8 cellular contexts compared by ENCODE assay signal in the genomic region with DNA sequence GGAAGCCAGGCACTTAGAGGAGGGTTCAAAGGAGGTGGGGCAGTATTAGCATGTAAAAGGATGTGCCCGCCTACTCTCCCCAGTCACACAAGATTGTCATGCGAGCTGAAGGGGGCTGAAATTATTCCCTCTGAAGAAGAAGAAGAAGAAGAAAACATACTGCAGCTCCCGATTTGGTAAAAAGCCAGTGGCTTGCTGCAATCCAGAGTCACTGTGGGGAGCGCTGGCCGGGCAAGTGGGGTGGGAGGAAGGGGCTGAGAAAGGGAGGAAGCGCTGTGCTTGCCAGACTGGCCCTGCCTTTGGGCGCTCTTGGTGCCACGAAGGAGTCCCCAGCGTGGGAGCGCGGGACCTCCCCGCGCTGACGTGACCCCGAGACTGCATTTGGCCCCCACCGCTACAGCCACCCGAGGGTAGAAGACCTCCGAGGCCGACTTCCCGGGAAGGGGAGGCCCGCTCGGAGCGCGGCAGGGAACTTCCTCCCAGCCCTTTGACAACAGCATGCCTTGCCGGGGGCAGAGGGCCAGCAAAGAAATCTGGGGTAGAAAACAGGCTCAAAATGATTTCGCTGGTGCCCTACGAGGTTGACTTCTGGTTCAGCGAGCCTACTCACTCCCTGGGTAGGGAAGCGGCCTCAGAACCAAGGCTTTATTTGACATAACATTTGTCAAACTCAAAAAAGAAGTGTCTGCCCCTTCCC.
DNase-seq lines count a peak whose midpoint lies in the region; ATAC-seq and TF ChIP-seq lines count a peak whose summit lies in the region.

No MANE protein-coding gene starts in this region.

- H3K36me3 Mint-ChIP-seq in activated T-cell treated with anti-CD3 and anti-CD28 coated beads, Interleukin-2, amount 50 U/mL, for 72 hours (ENCODE audit: insufficient read depth in 2 of 2) = no peaks in the 10 kb centered on the region

- H3K27ac Mint-ChIP-seq in activated T-cell treated with anti-CD3 and anti-CD28 coated beads, Interleukin-2, amount 50 U/mL, for 72 hours = no peak overlapping the region

- H3K27me3 Mint-ChIP-seq in activated T-cell treated with anti-CD3 and anti-CD28 coated beads, Interleukin-2, amount 50 U/mL, for 72 hours (ENCODE audit: low read depth) = no peaks in the 10 kb centered on the region

- H3K4me3 Mint-ChIP-seq in activated T-cell treated with anti-CD3 and anti-CD28 coated beads, Interleukin-2, amount 50 U/mL, for 72 hours = peak overlapping the region; percentile 42 to 75

- no peak for TF ChIP-seq CTCF in kidney epithelial cell (IDR thresholded peaks at IDR 0.05; ENCODE audit: insufficient read depth, low read length, poor library complexity, severe bottlenecking)

- H3K9me3 Mint-ChIP-seq in activated T-cell treated with anti-CD3 and anti-CD28 coated beads, Interleukin-2, amount 50 U/mL, for 72 hours = peaks cover 0 to 3% of the 10 kb centered on the region in 2 donors

- H3K27me3 ChIP-seq in kidney epithelial cell (ENCODE audit: control insufficient read depth, insufficient read depth, low read length) = peaks cover 15% of the 10 kb centered on the region

- no peaks in the 10 kb centered on the region for H3K4me1 Mint-ChIP-seq in activated T-cell treated with anti-CD3 and anti-CD28 coated beads, Interleukin-2, amount 50 U/mL, for 72 hours (ENCODE audit: low read depth)

- peak; percentile 50 to 67 for ATAC-seq in activated T-cell treated with anti-CD3 and anti-CD28 coated beads, Interleukin-2, amount 50 U/mL, for 72 hours (replicated peaks in 1 of 2)
- peak; percentile 49 for ATAC-seq in stimulated activated naive CD8-positive, alpha-beta T cell treated with anti-CD3 and anti-CD28 coated beads, Interleukin-15, Interleukin-2, amounts not matched to agents 100 U/mL and 50 U/mL, for 24 hours
- no peak for ATAC-seq in GM21381 (IDR thresholded peaks at IDR 0.05; ENCODE audit: unreplicated experiment)

- H3K4me3 ChIP-seq in kidney epithelial cell (ENCODE audit: low read depth, low read length) = peak overlapping the region; percentile 49

- no peaks in the 10 kb centered on the region for H3K36me3 ChIP-seq in kidney epithelial cell (ENCODE audit: control insufficient read depth, insufficient read depth, low read length)

- peak; percentile 1 to 11 for DNase-seq in activated T-cell treated with anti-CD3 and anti-CD28 coated beads, Interleukin-2, amount 50 U/mL, for 72 hours
- no peak for DNase-seq in activated T-cell treated with anti-CD3 and anti-CD28 coated beads for 4 hours
- DNase-seq in amygdala (lab: John Stamatoyannopoulos, UW) = peak in 37 of 56 donors; percentile 2 to 60 (median 31)
- no peak for DNase-seq in kidney epithelial cell (ENCODE audit: low read depth)
- peak; percentile 6 for DNase-seq in stimulated activated naive CD8-positive, alpha-beta T cell treated with anti-CD3 and anti-CD28 coated beads, Interleukin-15, Interleukin-2, amounts not matched to agents 100 U/mL and 50 U/mL, for 24 hours
- DNase-seq in stimulated activated CD4-positive, alpha-beta T cell treated with anti-CD3 and anti-CD28 coated beads, Interleukin-1b, Interleukin-23, amount 100 ng/mL, for 48 hours = no peak
- DNase-seq in dedifferentiated amniotic fluid mesenchymal stem cell (ENCODE audit: extremely low spot score) = no peak

Comparison
In these comparisons a context has a peak if more than half of its experiments do, and no peak if none do; other contexts are left out.
1. DNase-seq: peak in activated T-cell treated with anti-CD3 and anti-CD28 coated beads, Interleukin-2, amount 50 U/mL, for 72 hours (2 of 2), amygdala (37 of 56) and stimulated activated naive CD8-positive, alpha-beta T cell treated with anti-CD3 and anti-CD28 coated beads, Interleukin-15, Interleukin-2, amounts not matched to agents 100 U/mL and 50 U/mL, for 24 hours (single experiment); none in activated T-cell treated with anti-CD3 and anti-CD28 coated beads for 4 hours (single experiment), kidney epithelial cell (single experiment), stimulated activated CD4-positive, alpha-beta T cell treated with anti-CD3 and anti-CD28 coated beads, Interleukin-1b, Interleukin-23, amount 100 ng/mL, for 48 hours (single experiment) and dedifferentiated amniotic fluid mesenchymal stem cell (single experiment).